ENCODE assay signal across 19 cellular contexts in the genomic region with DNA sequence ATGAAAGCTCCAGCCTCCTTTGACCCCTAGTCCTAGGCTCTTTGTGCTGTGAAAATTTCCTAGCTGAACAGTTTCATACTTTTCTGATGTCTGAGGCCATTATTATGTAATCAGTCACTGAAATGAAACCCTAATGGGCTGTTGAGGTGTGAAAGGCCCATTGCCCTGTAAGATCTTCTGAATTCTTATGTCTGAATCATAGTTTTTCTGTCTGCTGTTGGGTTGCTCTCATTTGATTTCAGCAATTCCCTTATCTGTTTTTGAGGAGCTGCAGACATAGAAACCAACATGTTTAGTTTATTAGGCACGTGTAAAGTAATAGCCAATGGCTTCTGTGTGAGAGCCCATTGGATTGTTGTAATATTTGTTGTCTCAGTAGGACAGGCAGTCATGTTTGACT.
DNase-seq lines count a peak whose midpoint lies in the region; ATAC-seq and TF ChIP-seq lines count a peak whose summit lies in the region.
"Had no signal": no experiment of that assay in that cellular context is flagged by ENCODE, and none has a peak within 500 bp of the region (broad histone marks: within the 10 kb centered on the region; RNA-seq: fewer than 3 reads in every experiment).

No MANE protein-coding gene starts in this region.

- 22 to 49% (median 28%) methylated on average over 1 of the region's 1 CpG for WGBS in psoas muscle, 3 donors
- 33 to 55% (median 52%) methylated on average over 1 of the region's 1 CpG for WGBS in ovary, 3 donors
- 86 to 91% methylated on average over 1 of the region's 1 CpG for WGBS in tibial nerve, 2 donors

- intact Hi-C loops in psoas muscle (cut with DNase I), result no loop called here
- intact Hi-C loops in ovary (cut with DNase I), result no loop called here

- H3K27me3 ChIP-seq in psoas muscle (ENCODE audit: insufficient read depth in 3 of 3, low read length in 2 of 3) (no peaks in the 10 kb centered on the region), ovary (no peaks in the 10 kb centered on the region), tibial nerve (no peaks in the 10 kb centered on the region)
- H3K27me3 ChIP-seq: MG63 had no signal

- ATAC-seq in psoas muscle, result peak in 3 of 4 donors; percentile 31
- ATAC-seq: Panc1 had no signal

- H3K9me3 ChIP-seq in psoas muscle, result no peaks in the 10 kb centered on the region
- no peaks in the 10 kb centered on the region for H3K9me3 ChIP-seq in ovary
- H3K9me3 ChIP-seq in tibial nerve, result no peaks in the 10 kb centered on the region
- H3K9me3 ChIP-seq: MG63 had no signal

- DNase-seq in NCI-H2171 treated with DMSO at 0.1 percent for 48 hours (lab: John Stamatoyannopoulos, UW), result peak; percentile 6
- no peak for DNase-seq in NCI-H2171 (lab: John Stamatoyannopoulos, UW)
- peak; percentile 69 for DNase-seq in NCI-H226
- peak; percentile 31 for DNase-seq in iris pigment epithelial cell (ENCODE audit: low read depth)
- no peak for DNase-seq in psoas muscle
- DNase-seq in ovary, result no peak
- no peak for DNase-seq in stimulated activated CD4-positive, alpha-beta T cell treated with anti-CD3 and anti-CD28 coated beads, Interleukin-12 subunit alpha, Interleukin-12 subunit beta, amount 100 ng/mL, for 4 hours
- DNase-seq in tibial nerve (ENCODE audit: low spot score in 2 of 2), result no peak
- DNase-seq: CD4-positive, CD25-positive, alpha-beta regulatory T cell; COR-L47; DMS 273 treated with DMSO at 0.1 percent for 48 hours; DND-41; H9; Kasumi-1; MG63; NCI-H1092; NCI-H2227 treated with DMSO at 0.1 percent for 48 hours; NCI-H524 had no signal

- no peak overlapping the region for H3K4me3 ChIP-seq in psoas muscle
- H3K4me3 ChIP-seq in ovary, result no peak overlapping the region
- no peak overlapping the region for H3K4me3 ChIP-seq in tibial nerve
- H3K4me3 ChIP-seq: MG63 had no signal

- H3K36me3 ChIP-seq in psoas muscle (ENCODE audit: insufficient read depth in 1 of 2, low read depth in 1 of 2) (no peaks in the 10 kb centered on the region), ovary (no peaks in the 10 kb centered on the region), tibial nerve (no peaks in the 10 kb centered on the region)
- H3K36me3 ChIP-seq: MG63 had no signal

- peaks cover 38% of the 10 kb centered on the region for H3K4me1 ChIP-seq in psoas muscle
- H3K4me1 ChIP-seq in ovary (ENCODE audit: insufficient read depth), result no peaks in the 10 kb centered on the region
- no peaks in the 10 kb centered on the region for H3K4me1 ChIP-seq in tibial nerve

- TF ChIP-seq CTCF in psoas muscle (IDR thresholded peaks at IDR 0.05), result no peak
- TF ChIP-seq CTCF in ovary (IDR thresholded peaks at IDR 0.05), result no peak
- no peak for TF ChIP-seq CTCF in tibial nerve (IDR thresholded peaks at IDR 0.05)

- peak overlapping the region; percentile 86 for H3K27ac ChIP-seq in psoas muscle
- no peak overlapping the region for H3K27ac ChIP-seq in ovary
- H3K27ac ChIP-seq in tibial nerve, result no peak overlapping the region

- TF ChIP-seq EP300 in ovary (IDR thresholded peaks at IDR 0.05), result no peak
- TF ChIP-seq EP300 in tibial nerve (IDR thresholded peaks at IDR 0.05), result no peak

- TF ChIP-seq POLR2A in ovary (IDR thresholded peaks at IDR 0.05) (no peak), tibial nerve (IDR thresholded peaks at IDR 0.05) (no peak)

Comparison
In these comparisons a context has a peak if more than half of its experiments do, and no peak if none do; other contexts are left out.
1. DNase-seq: peak in NCI-H2171 treated with DMSO at 0.1 percent for 48 hours (single experiment), NCI-H226 (single experiment) and iris pigment epithelial cell (single experiment); none in NCI-H2171 (single experiment), psoas muscle (0 of 2), ovary (0 of 5), stimulated activated CD4-positive, alpha-beta T cell treated with anti-CD3 and anti-CD28 coated beads, Interleukin-12 subunit alpha, Interleukin-12 subunit beta, amount 100 ng/mL, for 4 hours (single experiment) and tibial nerve (0 of 2).